In the genomic region with DNA sequence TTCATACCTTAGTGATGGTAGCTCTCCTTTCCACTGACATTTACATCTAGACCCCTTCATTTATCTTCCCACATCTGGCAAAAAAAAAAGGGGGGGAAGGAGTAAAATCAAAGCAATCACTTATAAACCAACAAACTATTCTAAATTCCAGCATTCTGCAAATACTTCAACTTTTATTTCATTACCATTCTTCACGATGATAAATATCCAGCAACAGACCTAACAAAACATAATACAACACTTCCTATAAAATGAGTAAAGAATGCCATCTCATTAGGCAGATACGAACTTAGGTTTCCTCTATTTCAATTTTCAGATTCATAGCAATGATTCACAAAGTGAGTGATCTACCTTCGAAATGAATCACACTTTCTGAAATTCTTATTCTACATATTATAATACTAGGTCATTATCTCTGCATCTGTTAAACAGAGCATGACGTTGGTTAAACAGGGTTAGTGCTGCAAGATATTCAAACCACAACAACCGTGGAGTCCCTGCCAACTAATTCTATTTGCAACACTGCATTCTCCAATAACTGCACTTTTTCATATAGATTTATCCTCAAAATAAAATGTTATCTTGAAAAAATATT, we compare ENCODE assay signal across 1 cellular context.
TF ChIP-seq lines count a peak whose summit lies in the region.

A gene with protein sequence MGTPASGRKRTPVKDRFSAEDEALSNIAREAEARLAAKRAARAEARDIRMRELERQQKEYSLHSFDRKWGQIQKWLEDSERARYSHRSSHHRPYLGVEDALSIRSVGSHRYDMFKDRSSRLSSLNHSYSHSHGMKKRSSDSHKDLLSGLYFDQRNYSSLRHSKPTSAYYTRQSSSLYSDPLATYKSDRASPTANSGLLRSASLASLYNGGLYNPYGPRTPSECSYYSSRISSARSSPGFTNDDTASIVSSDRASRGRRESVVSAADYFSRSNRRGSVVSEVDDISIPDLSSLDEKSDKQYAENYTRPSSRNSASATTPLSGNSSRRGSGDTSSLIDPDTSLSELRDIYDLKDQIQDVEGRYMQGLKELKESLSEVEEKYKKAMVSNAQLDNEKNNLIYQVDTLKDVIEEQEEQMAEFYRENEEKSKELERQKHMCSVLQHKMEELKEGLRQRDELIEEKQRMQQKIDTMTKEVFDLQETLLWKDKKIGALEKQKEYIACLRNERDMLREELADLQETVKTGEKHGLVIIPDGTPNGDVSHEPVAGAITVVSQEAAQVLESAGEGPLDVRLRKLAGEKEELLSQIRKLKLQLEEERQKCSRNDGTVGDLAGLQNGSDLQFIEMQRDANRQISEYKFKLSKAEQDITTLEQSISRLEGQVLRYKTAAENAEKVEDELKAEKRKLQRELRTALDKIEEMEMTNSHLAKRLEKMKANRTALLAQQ (minus strand): TSS at position 51 of the 595 bp plus-strand sequence. CDS start 25,599 bp downstream, outside the sequence.

TF ChIP-seq in HepG2, 621 proteins besides CTCF, POLR2A, EP300 and RAD21 (continued from another document):
- TF ChIP-seq, protein P1, sequence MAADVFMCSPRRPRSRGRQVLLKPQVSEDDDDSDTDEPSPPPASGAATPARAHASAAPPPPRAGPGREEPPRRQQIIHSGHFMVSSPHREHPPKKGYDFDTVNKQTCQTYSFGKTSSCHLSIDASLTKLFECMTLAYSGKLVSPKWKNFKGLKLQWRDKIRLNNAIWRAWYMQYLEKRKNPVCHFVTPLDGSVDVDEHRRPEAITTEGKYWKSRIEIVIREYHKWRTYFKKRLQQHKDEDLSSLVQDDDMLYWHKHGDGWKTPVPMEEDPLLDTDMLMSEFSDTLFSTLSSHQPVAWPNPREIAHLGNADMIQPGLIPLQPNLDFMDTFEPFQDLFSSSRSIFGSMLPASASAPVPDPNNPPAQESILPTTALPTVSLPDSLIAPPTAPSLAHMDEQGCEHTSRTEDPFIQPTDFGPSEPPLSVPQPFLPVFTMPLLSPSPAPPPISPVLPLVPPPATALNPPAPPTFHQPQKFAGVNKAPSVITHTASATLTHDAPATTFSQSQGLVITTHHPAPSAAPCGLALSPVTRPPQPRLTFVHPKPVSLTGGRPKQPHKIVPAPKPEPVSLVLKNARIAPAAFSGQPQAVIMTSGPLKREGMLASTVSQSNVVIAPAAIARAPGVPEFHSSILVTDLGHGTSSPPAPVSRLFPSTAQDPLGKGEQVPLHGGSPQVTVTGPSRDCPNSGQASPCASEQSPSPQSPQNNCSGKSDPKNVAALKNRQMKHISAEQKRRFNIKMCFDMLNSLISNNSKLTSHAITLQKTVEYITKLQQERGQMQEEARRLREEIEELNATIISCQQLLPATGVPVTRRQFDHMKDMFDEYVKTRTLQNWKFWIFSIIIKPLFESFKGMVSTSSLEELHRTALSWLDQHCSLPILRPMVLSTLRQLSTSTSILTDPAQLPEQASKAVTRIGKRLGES (CRISPR knock-in tag; IDR thresholded peaks at IDR 0.05; ENCODE audit: borderline replicate concordance), result no peak
- TF ChIP-seq, protein P2, sequence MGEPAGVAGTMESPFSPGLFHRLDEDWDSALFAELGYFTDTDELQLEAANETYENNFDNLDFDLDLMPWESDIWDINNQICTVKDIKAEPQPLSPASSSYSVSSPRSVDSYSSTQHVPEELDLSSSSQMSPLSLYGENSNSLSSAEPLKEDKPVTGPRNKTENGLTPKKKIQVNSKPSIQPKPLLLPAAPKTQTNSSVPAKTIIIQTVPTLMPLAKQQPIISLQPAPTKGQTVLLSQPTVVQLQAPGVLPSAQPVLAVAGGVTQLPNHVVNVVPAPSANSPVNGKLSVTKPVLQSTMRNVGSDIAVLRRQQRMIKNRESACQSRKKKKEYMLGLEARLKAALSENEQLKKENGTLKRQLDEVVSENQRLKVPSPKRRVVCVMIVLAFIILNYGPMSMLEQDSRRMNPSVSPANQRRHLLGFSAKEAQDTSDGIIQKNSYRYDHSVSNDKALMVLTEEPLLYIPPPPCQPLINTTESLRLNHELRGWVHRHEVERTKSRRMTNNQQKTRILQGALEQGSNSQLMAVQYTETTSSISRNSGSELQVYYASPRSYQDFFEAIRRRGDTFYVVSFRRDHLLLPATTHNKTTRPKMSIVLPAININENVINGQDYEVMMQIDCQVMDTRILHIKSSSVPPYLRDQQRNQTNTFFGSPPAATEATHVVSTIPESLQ (CRISPR knock-in tag; conservative IDR thresholded peaks at IDR 0.05), result no peak
